In genomic region chr3:160986060-160986459, GRCh38 we compare ENCODE assay signal across 26 cellular contexts.
A peak's percentile ranks its signal among the peaks of the same experiment; 100 is the strongest.
DNase-seq lines count a peak whose midpoint lies in the region; TF ChIP-seq lines count a peak whose summit lies in the region.
"Had no signal": no experiment of that assay in that cellular context is flagged by ENCODE, and none has a peak within 500 bp of the region (broad histone marks: within the 10 kb centered on the region; RNA-seq: fewer than 3 reads in every experiment).

No MANE protein-coding gene starts in this region.

- H3K27ac Mint-ChIP-seq in brain = peak overlapping the region in 4 of 5 experiments; percentile 51 to 93 (median 72)
- peak overlapping the region; percentile 10 for H3K27ac Mint-ChIP-seq in mesothelial cell of epicardium
- H3K27ac Mint-ChIP-seq: activated naive CD8-positive, alpha-beta T cell treated with anti-CD3 and anti-CD28 coated beads for 36 hours; CD4-positive, CD25-positive, alpha-beta regulatory T cell; effector memory CD8-positive, alpha-beta T cell; natural killer cell had no signal

- H3K27me3 Mint-ChIP-seq in brain (peaks cover 3% of the 10 kb centered on the region), mesothelial cell of epicardium (ENCODE audit: low read depth) (no peaks in the 10 kb centered on the region)
- H3K27me3 Mint-ChIP-seq: activated naive CD8-positive, alpha-beta T cell treated with anti-CD3 and anti-CD28 coated beads for 36 hours; CD4-positive, CD25-positive, alpha-beta regulatory T cell; effector memory CD8-positive, alpha-beta T cell had no signal

- TF ChIP-seq CTCF in brain (conservative IDR thresholded peaks at IDR 0.05) (no peak), mesothelial cell of epicardium (IDR thresholded peaks at IDR 0.05; ENCODE audit: unreplicated experiment) (no peak)

- H3K4me3 Mint-ChIP-seq in brain = peak overlapping the region in 2 of 5 experiments; percentile 16 to 29
- no peak overlapping the region for H3K4me3 Mint-ChIP-seq in mesothelial cell of epicardium
- H3K4me3 Mint-ChIP-seq: activated naive CD8-positive, alpha-beta T cell treated with anti-CD3 and anti-CD28 coated beads for 36 hours; CD4-positive, CD25-positive, alpha-beta regulatory T cell; effector memory CD8-positive, alpha-beta T cell; natural killer cell had no signal

- H3K4me1 Mint-ChIP-seq in brain (peaks cover 26% of the 10 kb centered on the region), mesothelial cell of epicardium (peaks cover 3% of the 10 kb centered on the region)

- DNase-seq in SKM-1 treated with dmso at 0.1 percent for 144 hours (lab: John Stamatoyannopoulos, UW; ENCODE audit: unreplicated experiment) (peak; percentile 17), SKM-1 (lab: John Stamatoyannopoulos, UW; ENCODE audit: unreplicated experiment) (no peak), mesothelial cell of epicardium (ENCODE audit: low spot score in 2 of 2, unreplicated experiment in 2 of 2) (no peak), COLO829 (ENCODE audit: low spot score) (no peak), OCI-M2 (lab: John Stamatoyannopoulos, UW; ENCODE audit: unreplicated experiment) (no peak), SK-N-DZ (ENCODE audit: low spot score) (no peak), SW 1271 (lab: John Stamatoyannopoulos, UW) (no peak)
- DNase-seq: activated CD4-positive, alpha-beta T cell treated with anti-CD3 and anti-CD28 coated beads for 4 hours; activated gamma-delta T cell; activated naive CD8-positive, alpha-beta T cell treated with anti-CD3 and anti-CD28 coated beads for 36 hours; activated T-cell treated with anti-CD3 and anti-CD28 coated beads, Interleukin-2, amount 50 U/mL, for 1 hour; aorta; CD4-positive, CD25-positive, alpha-beta regulatory T cell; effector memory CD8-positive, alpha-beta T cell; Karpas-422; MV-4-11; natural killer cell; NCI-H1436 treated with DMSO at 0.1 percent for 48 hours; NCI-H510A; NK-92 treated with Interleukin-12 subunit alpha and Interleukin-12 subunit beta, amount 100 ng/mL, for 24 hours; ovary; Right ventricle myocardium superior; stimulated activated naive CD4-positive, alpha-beta T cell; T-helper 9 cell; WERI-Rb-1 had no signal

- H3K36me3 Mint-ChIP-seq in brain (peaks cover 23% of the 10 kb centered on the region), mesothelial cell of epicardium (peaks cover 4% of the 10 kb centered on the region)
- H3K36me3 Mint-ChIP-seq: CD4-positive, CD25-positive, alpha-beta regulatory T cell had no signal

- peaks cover 8 to 12% (median 10%) of the 10 kb centered on the region in 5 experiments for H3K9me3 Mint-ChIP-seq in brain
- peaks cover 21% of the 10 kb centered on the region for H3K9me3 Mint-ChIP-seq in mesothelial cell of epicardium
